Comparison of ENCODE assay signal across 12 cellular contexts in genomic region chr20:62516345-62516744, GRCh38. TPM values are rescaled to one million over a fixed set of nuclear protein-coding genes. Genes with fewer than 3 reads are reported as not detected.
DNase-seq lines count a peak whose midpoint lies in the region; ATAC-seq and TF ChIP-seq lines count a peak whose summit lies in the region.
"Had no signal": no experiment of that assay in that cellular context is flagged by ENCODE, and none has a peak within 500 bp of the region (broad histone marks: within the 10 kb centered on the region; RNA-seq: fewer than 3 reads in every experiment).

No MANE protein-coding gene starts in this region.

- no peak overlapping the region for H3K4me3 Mint-ChIP-seq in CD8-positive, alpha-beta memory T cell
- H3K4me3 Mint-ChIP-seq: CD4-positive, alpha-beta T cell had no signal

- no peak overlapping the region for H3K27ac ChIP-seq in CD8-positive, alpha-beta memory T cell (ENCODE audit: low read depth, low read length)
- no peak overlapping the region for H3K27ac ChIP-seq in Karpas-422 (ENCODE audit: low read length)
- H3K27ac ChIP-seq: ascending aorta had no signal

- CTCF ChIA-PET in CD8-positive, alpha-beta memory T cell (lab: Charles Lee), result interaction anchor here (1.7 kb wide), 1 partner anchor 17 kb away, joined by 4 read pairs; no protein-coding TSS in a partner anchor

- POLR2A ChIA-PET in CD8-positive, alpha-beta memory T cell (lab: Charles Lee), result interaction anchor here (0.6 kb wide), 1 partner anchor 133 kb away, joined by 3 read pairs; no protein-coding TSS in a partner anchor

- intact Hi-C loops in head of caudate nucleus (cut with DNase I), result no loop called here

- TF ChIP-seq CTCF in AG09309 (IDR thresholded peaks at IDR 0.05; ENCODE audit: control insufficient read depth, insufficient read depth, low read depth, low read length, missing control alignments) (peak; percentile 6), HFF-Myc (IDR thresholded peaks at IDR 0.05; ENCODE audit: low read depth, low read length, missing control alignments) (peak; percentile 6), kidney epithelial cell (IDR thresholded peaks at IDR 0.05; ENCODE audit: insufficient read depth, low read length, poor library complexity, severe bottlenecking) (peak; percentile 23)

- no peaks in the 10 kb centered on the region for H3K9me2 ChIP-seq in Karpas-422 (replicated peaks; ENCODE audit: insufficient read depth, low read length)

- H3K4me3 ChIP-seq in AG09309 (ENCODE audit: control insufficient read depth, low read depth, low read length), result no peak overlapping the region
- no peak overlapping the region for H3K4me3 ChIP-seq in HFF-Myc (replicated peaks; ENCODE audit: low read depth, low read length)
- no peak overlapping the region for H3K4me3 ChIP-seq in kidney epithelial cell (ENCODE audit: low read depth, low read length)
- H3K4me3 ChIP-seq in CD8-positive, alpha-beta memory T cell (ENCODE audit: low read length), result no peak overlapping the region
- no peak overlapping the region for H3K4me3 ChIP-seq in Karpas-422 (ENCODE audit: low read length)
- H3K4me3 ChIP-seq: ascending aorta had no signal

- no peaks in the 10 kb centered on the region for H3K4me1 ChIP-seq in CD8-positive, alpha-beta memory T cell (ENCODE audit: insufficient read depth, low read length)
- no peaks in the 10 kb centered on the region for H3K4me1 ChIP-seq in Karpas-422 (ENCODE audit: low read length)
- H3K4me1 ChIP-seq: ascending aorta had no signal

- peaks cover 9 to 29% of the 10 kb centered on the region in 2 donors for H3K27me3 Mint-ChIP-seq in CD8-positive, alpha-beta memory T cell

- ATAC-seq in GM18520 (IDR thresholded peaks at IDR 0.05; ENCODE audit: unreplicated experiment), result no peak

- H2AFZ ChIP-seq in Karpas-422 (ENCODE audit: low read length), result no peak overlapping the region

- no peaks in the 10 kb centered on the region for H3K9me3 Mint-ChIP-seq in CD8-positive, alpha-beta memory T cell
- H3K9me3 Mint-ChIP-seq: CD4-positive, alpha-beta T cell had no signal

- H3K36me3 ChIP-seq in kidney epithelial cell (ENCODE audit: control insufficient read depth, insufficient read depth, low read length) (no peaks in the 10 kb centered on the region), Karpas-422 (ENCODE audit: insufficient read depth, low read length) (no peaks in the 10 kb centered on the region)
- H3K36me3 ChIP-seq in CD8-positive, alpha-beta memory T cell (ENCODE audit: insufficient read depth, low read length), result no peaks in the 10 kb centered on the region
- H3K36me3 ChIP-seq: ascending aorta had no signal

- no peak overlapping the region for H3K9ac ChIP-seq in Karpas-422 (ENCODE audit: low read length)

- H3K4me1 Mint-ChIP-seq in CD8-positive, alpha-beta memory T cell, result no peaks in the 10 kb centered on the region

- H3K36me3 Mint-ChIP-seq in CD8-positive, alpha-beta memory T cell, result no peaks in the 10 kb centered on the region

- no peak overlapping the region for H3K4me2 ChIP-seq in Karpas-422 (ENCODE audit: low read depth, low read length, poor library complexity, severe bottlenecking)

- H3K79me2 ChIP-seq in Karpas-422 (ENCODE audit: low read length), result no peaks in the 10 kb centered on the region

- DNase-seq in AG09309 (ENCODE audit: low read depth) (no peak), HFF-Myc (ENCODE audit: extremely low read depth, low read depth) (no peak), SHP77 treated with DMSO at 0.1 percent for 48 hours (lab: John Stamatoyannopoulos, UW) (peak; percentile 40), kidney epithelial cell (ENCODE audit: low read depth) (no peak), Karpas-422 (no peak), head of caudate nucleus (no peak)
- no peak for DNase-seq in CD8-positive, alpha-beta memory T cell
- DNase-seq: activated T-cell treated with anti-CD3 and anti-CD28 coated beads, Interleukin-2, amount 50 U/mL, for 1 hour; CD4-positive, alpha-beta T cell had no signal

- H3K27me3 ChIP-seq in kidney epithelial cell (ENCODE audit: control insufficient read depth, insufficient read depth, low read length) (peaks cover 45% of the 10 kb centered on the region), Karpas-422 (ENCODE audit: low read length) (no peaks in the 10 kb centered on the region)
- no peaks in the 10 kb centered on the region for H3K27me3 ChIP-seq in CD8-positive, alpha-beta memory T cell (ENCODE audit: insufficient read depth, low read length, poor library complexity, severe bottlenecking)
- H3K27me3 ChIP-seq: ascending aorta had no signal

- no peaks in the 10 kb centered on the region for H3K9me3 ChIP-seq in CD8-positive, alpha-beta memory T cell (ENCODE audit: low read length)
- no peaks in the 10 kb centered on the region for H3K9me3 ChIP-seq in Karpas-422 (ENCODE audit: low read length)
- H3K9me3 ChIP-seq: ascending aorta had no signal

- H3K27ac Mint-ChIP-seq in CD8-positive, alpha-beta memory T cell, result no peak overlapping the region
- H3K27ac Mint-ChIP-seq: CD4-positive, alpha-beta T cell had no signal

- no peaks in the 10 kb centered on the region for H4K20me1 ChIP-seq in Karpas-422 (ENCODE audit: insufficient read depth, low read depth, low read length)

RNA-seq across cellular contexts. Expression of gene GATA5, which starts 40.5 kb away (rescaled TPM):
- total RNA-seq in kidney epithelial cell, result 0.27 TPM in 1 of 2 replicates, not detected in the other
- total RNA-seq in CD8-positive, alpha-beta memory T cell, result not detected
- polyA plus RNA-seq in CD8-positive, alpha-beta memory T cell, result not detected
- total RNA-seq in Karpas-422 (2014; rRNA removed; shearing (Covaris generic); ENCODE audit: low replicate concordance), result not detected in 2 replicates
- total RNA-seq: ascending aorta; CD4-positive, alpha-beta T cell; myocyte had no signal
